ENCODE assay signal across 9 cellular contexts in genomic region chr10:116771101-116771705, GRCh38. TPM values are rescaled to one million over a fixed set of nuclear protein-coding genes. Genes with fewer than 3 reads are reported as not detected.
DNase-seq lines count a peak whose midpoint lies in the region; ATAC-seq and TF ChIP-seq lines count a peak whose summit lies in the region.
"Had no signal": no experiment of that assay in that cellular context is flagged by ENCODE, and none has a peak within 500 bp of the region (broad histone marks: within the 10 kb centered on the region; RNA-seq: fewer than 3 reads in every experiment).

No MANE protein-coding gene starts in this region.

- peak; percentile 45 for ATAC-seq in SK-N-SH treated with all-trans-retinoic acid at 6 μM for 48 hours
- no peak for ATAC-seq in GM21737 (IDR thresholded peaks at IDR 0.05; ENCODE audit: unreplicated experiment)
- ATAC-seq in stimulated activated memory B cell treated with anti-CD40 and anti-IgM and Interleukin-4, amounts not matched to agents 10 μg/mL and 1 μg/mL and 100 μg/mL, for 72 hours = no peak

- no peak overlapping the region for H3K9ac ChIP-seq in BLaER1

- H3K4me2 ChIP-seq in BLaER1 = peak overlapping the region; percentile 71

- H3K4me1 Mint-ChIP-seq in stimulated activated memory B cell treated with anti-CD40 and anti-IgM and Interleukin-4, amounts not matched to agents 10 μg/mL and 1 μg/mL and 100 μg/mL, for 72 hours = no peaks in the 10 kb centered on the region

- peak; percentile 76 for DNase-seq in glomerular visceral epithelial cell (ENCODE audit: extremely low spot score)
- DNase-seq in renal cortical epithelial cell (ENCODE audit: low read depth) = peak; percentile 85
- no peak for DNase-seq in GF-D8 (lab: John Stamatoyannopoulos, UW)
- no peak for DNase-seq in activated CD4-positive, CD25-positive, alpha-beta regulatory T cell (lab: John Stamatoyannopoulos, UW)
- DNase-seq: effector CD8-positive, alpha-beta T cell had no signal

- H3K27me3 Mint-ChIP-seq in stimulated activated memory B cell treated with anti-CD40 and anti-IgM and Interleukin-4, amounts not matched to agents 10 μg/mL and 1 μg/mL and 100 μg/mL, for 72 hours = peaks cover 44% of the 10 kb centered on the region

- peaks cover 74% of the 10 kb centered on the region for H3K4me1 ChIP-seq in BLaER1

- no peak overlapping the region for H3K4me3 ChIP-seq in BLaER1

- H3K36me3 ChIP-seq in BLaER1 = no peaks in the 10 kb centered on the region

- H3K27ac ChIP-seq in BLaER1 = no peak overlapping the region

- H3K27me3 ChIP-seq in BLaER1 = no peaks in the 10 kb centered on the region

- 0 out of 2 replicates have a peak, but pooled peaks cover 5% of the 10 kb centered on the region for H4K20me1 ChIP-seq in BLaER1

- no peaks in the 10 kb centered on the region for H3K36me3 Mint-ChIP-seq in stimulated activated memory B cell treated with anti-CD40 and anti-IgM and Interleukin-4, amounts not matched to agents 10 μg/mL and 1 μg/mL and 100 μg/mL, for 72 hours

- H3K4me3 Mint-ChIP-seq in stimulated activated memory B cell treated with anti-CD40 and anti-IgM and Interleukin-4, amounts not matched to agents 10 μg/mL and 1 μg/mL and 100 μg/mL, for 72 hours = no peak overlapping the region

- H3K9me3 Mint-ChIP-seq in stimulated activated memory B cell treated with anti-CD40 and anti-IgM and Interleukin-4, amounts not matched to agents 10 μg/mL and 1 μg/mL and 100 μg/mL, for 72 hours = no peaks in the 10 kb centered on the region

- H3K9me3 ChIP-seq in BLaER1 = no peaks in the 10 kb centered on the region

- H3K27ac Mint-ChIP-seq in stimulated activated memory B cell treated with anti-CD40 and anti-IgM and Interleukin-4, amounts not matched to agents 10 μg/mL and 1 μg/mL and 100 μg/mL, for 72 hours = no peak overlapping the region

TF ChIP-seq in SK-N-SH treated with all-trans-retinoic acid at 6 μM for 48 hours, 23 proteins besides CTCF, POLR2A, EP300 and RAD21:
- TF ChIP-seq ZFP30 (CRISPR knock-in tag; IDR thresholded peaks at IDR 0.05) = no peak
- no peak for TF ChIP-seq POU6F1 (CRISPR knock-in tag; IDR thresholded peaks at IDR 0.05; ENCODE audit: borderline replicate concordance, low read depth)
- TF ChIP-seq CSDC2 (CRISPR knock-in tag; IDR thresholded peaks at IDR 0.05) = no peak
- TF ChIP-seq ARNTL (CRISPR knock-in tag; IDR thresholded peaks at IDR 0.05; ENCODE audit: borderline replicate concordance, low read depth) = no peak
- no peak for TF ChIP-seq GLIS3 (CRISPR knock-in tag; IDR thresholded peaks at IDR 0.05)
- no peak for TF ChIP-seq CREB5 (CRISPR knock-in tag; IDR thresholded peaks at IDR 0.05; ENCODE audit: low read depth)
- TF ChIP-seq ZNF565 (CRISPR knock-in tag; conservative IDR thresholded peaks at IDR 0.05; ENCODE audit: low read depth) = no peak
- TF ChIP-seq BACH2 (CRISPR knock-in tag; IDR thresholded peaks at IDR 0.05; ENCODE audit: borderline replicate concordance) = no peak
- no peak for TF ChIP-seq OSR1 (CRISPR knock-in tag; IDR thresholded peaks at IDR 0.05)
- no peak for TF ChIP-seq SNAI2 (CRISPR knock-in tag; IDR thresholded peaks at IDR 0.05)

RNA-seq across cellular contexts. Expression of gene HSPA12A, which starts 28.8 kb away (rescaled TPM):
- total RNA-seq in renal cortical epithelial cell = 24.7 and 79.5 TPM in 2 replicates

Comparison
In these comparisons a context has a peak if more than half of its experiments do, and no peak if none do; other contexts are left out.
1. DNase-seq: peak in glomerular visceral epithelial cell (single experiment) and renal cortical epithelial cell (single experiment); none in GF-D8 (single experiment) and activated CD4-positive, CD25-positive, alpha-beta regulatory T cell (0 of 4).